Comparison of ENCODE assay signal across 11 cellular contexts in genomic region chr7:79317728-79318127, GRCh38.
A peak's percentile ranks its signal among the peaks of the same experiment; 100 is the strongest.
DNase-seq lines count a peak whose midpoint lies in the region; ATAC-seq and TF ChIP-seq lines count a peak whose summit lies in the region.
"Had no signal": no experiment of that assay in that cellular context is flagged by ENCODE, and none has a peak within 500 bp of the region (broad histone marks: within the 10 kb centered on the region; RNA-seq: fewer than 3 reads in every experiment).

No MANE protein-coding gene starts in this region.

- TF ChIP-seq CTCF in RWPE2 (IDR thresholded peaks at IDR 0.05; ENCODE audit: poor library complexity, severe bottlenecking) = no peak
- TF ChIP-seq CTCF in foreskin fibroblast (IDR thresholded peaks at IDR 0.05; ENCODE audit: low read depth, low read length) = no peak

- H3K4me1 ChIP-seq in RWPE2 (ENCODE audit: insufficient read depth, poor library complexity, severe bottlenecking) = peaks cover 10% of the 10 kb centered on the region
- H3K4me1 ChIP-seq: uterus had no signal

- peak; percentile 100 for ATAC-seq in RWPE2 (ENCODE audit: low read depth)
- no peak for ATAC-seq in GM19455 (IDR thresholded peaks at IDR 0.05; ENCODE audit: unreplicated experiment)
- ATAC-seq in GM18858 (IDR thresholded peaks at IDR 0.05; ENCODE audit: unreplicated experiment) = no peak

- H3K4me3 ChIP-seq in RWPE2 (ENCODE audit: severe bottlenecking) (no peak overlapping the region), foreskin fibroblast (ENCODE audit: low read depth in 1 of 2, low read length in 2 of 2) (no peak overlapping the region)
- H3K4me3 ChIP-seq: uterus had no signal

- DNase-seq in NCI-H526 (lab: John Stamatoyannopoulos, UW) (peak; percentile 9 to 24), NCI-H526 treated with DMSO at 0.1 percent for 48 hours (lab: John Stamatoyannopoulos, UW) (no peak), RWPE2 (ENCODE audit: low spot score) (peak; percentile 40), foreskin fibroblast (peak; percentile 80 to 89), stromal cell of bone marrow (ENCODE audit: low read depth) (peak; percentile 80), NCI-H1694 (lab: John Stamatoyannopoulos, UW) (no peak)
- DNase-seq: stimulated activated CD4-positive, alpha-beta T cell treated with anti-CD3 and anti-CD28 coated beads, Interleukin-2, amount 100 ng/mL, for 24 hours; uterus had no signal

- no peaks in the 10 kb centered on the region for H3K36me3 ChIP-seq in RWPE2 (ENCODE audit: low read depth)
- H3K36me3 ChIP-seq: uterus had no signal

- no peaks in the 10 kb centered on the region for H3K9me3 ChIP-seq in RWPE2 (ENCODE audit: severe bottlenecking)
- H3K9me3 ChIP-seq: uterus had no signal

- peak overlapping the region; percentile 12 for H3K27ac ChIP-seq in RWPE2 (ENCODE audit: poor library complexity, severe bottlenecking)
- H3K27ac ChIP-seq: C4-2B, uterus had no signal

- no peaks in the 10 kb centered on the region for H3K27me3 ChIP-seq in RWPE2 (ENCODE audit: insufficient read depth, poor library complexity, severe bottlenecking)
- H3K27me3 ChIP-seq: uterus had no signal

Comparison
In these comparisons a context has a peak if more than half of its experiments do, and no peak if none do; other contexts are left out.
1. DNase-seq: peak in NCI-H526 (2 of 2), RWPE2 (single experiment), foreskin fibroblast (2 of 2) and stromal cell of bone marrow (single experiment); none in NCI-H526 treated with DMSO at 0.1 percent for 48 hours (single experiment) and NCI-H1694 (single experiment).